ENCODE assay signal across 20 cellular contexts in the genomic region with DNA sequence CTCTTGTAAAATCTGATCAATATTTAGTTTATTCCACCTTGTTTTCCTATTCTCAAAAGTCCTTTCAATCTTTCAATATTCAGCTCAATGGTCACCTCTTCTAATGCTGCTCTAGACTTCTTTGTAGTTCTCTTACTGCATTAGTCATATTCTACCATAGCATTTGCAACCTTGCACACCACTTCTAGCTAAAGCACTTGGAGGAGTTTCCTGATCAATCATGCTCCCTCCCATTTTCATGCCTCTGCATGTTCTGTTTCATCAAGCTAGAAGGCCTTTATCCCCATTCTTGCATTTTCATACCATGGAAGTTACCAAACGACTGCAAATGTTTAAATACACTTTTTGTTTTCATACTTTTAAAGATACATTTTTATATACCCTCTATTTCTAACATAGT.
"Had no signal": no experiment of that assay in that cellular context is flagged by ENCODE, and none has a peak within 500 bp of the region (broad histone marks: within the 10 kb centered on the region; RNA-seq: fewer than 3 reads in every experiment).

No MANE protein-coding gene starts in this region.

- H3K36me3 ChIP-seq: colonic mucosa, vagina had no signal

- H3K4me3 ChIP-seq: colonic mucosa, esophagus muscularis mucosa, heart right ventricle, mucosa of descending colon, skin epidermis, testis, tibial nerve, upper lobe of right lung, vagina had no signal

- H3K27ac ChIP-seq: colonic mucosa, esophagus muscularis mucosa, heart right ventricle, skin epidermis, testis, tibial nerve, upper lobe of right lung, vagina had no signal

- H3K27me3 ChIP-seq: colonic mucosa, esophagus muscularis mucosa, heart right ventricle, testis, tibial nerve, upper lobe of right lung, vagina had no signal

- H3K9me3 ChIP-seq: colonic mucosa, esophagus muscularis mucosa, mucosa of descending colon, testis, upper lobe of right lung, vagina had no signal

- H3K9me3 Mint-ChIP-seq: neural crest cell had no signal

- DNase-seq: colonic mucosa; dermis blood vessel endothelial cell; endodermal cell; heart right ventricle; hypothalamus; mucosa of descending colon; naive thymus-derived CD8-positive, alpha-beta T cell; stimulated activated CD4-positive, alpha-beta T cell treated with anti-CD3 and anti-CD28 coated beads, Interleukin-2, amount 100 ng/mL, for 24 hours; stimulated activated CD4-positive, alpha-beta T cell treated with anti-CD3 and anti-CD28 coated beads, Interleukin-4, amount 100 ng/mL, for 4 hours; stimulated activated naive B cell treated with anti-CD40 and anti-IgM and Interleukin-4, amounts not matched to agents 10 μg/mL and 1 μg/mL and 100 μg/mL, for 72 hours; stimulated activated naive CD8-positive, alpha-beta T cell treated with anti-CD3 and anti-CD28 coated beads, Interleukin-15, amount 100 ng/mL, for 72 hours; testis; upper lobe of right lung had no signal

- H3K4me3 Mint-ChIP-seq: endodermal cell; naive thymus-derived CD8-positive, alpha-beta T cell; neural crest cell; stimulated activated naive B cell treated with anti-CD40 and anti-IgM and Interleukin-4, amounts not matched to agents 10 μg/mL and 1 μg/mL and 100 μg/mL, for 72 hours; stimulated activated naive CD8-positive, alpha-beta T cell treated with anti-CD3 and anti-CD28 coated beads, Interleukin-15, amount 100 ng/mL, for 72 hours had no signal

- H3K4me1 Mint-ChIP-seq: endodermal cell; naive thymus-derived CD8-positive, alpha-beta T cell; stimulated activated naive CD8-positive, alpha-beta T cell treated with anti-CD3 and anti-CD28 coated beads, Interleukin-15, amount 100 ng/mL, for 72 hours had no signal

- H3K27ac Mint-ChIP-seq: endodermal cell; naive thymus-derived CD8-positive, alpha-beta T cell; stimulated activated naive B cell treated with anti-CD40 and anti-IgM and Interleukin-4, amounts not matched to agents 10 μg/mL and 1 μg/mL and 100 μg/mL, for 72 hours had no signal

- ATAC-seq: heart right ventricle; left lobe of liver; mucosa of descending colon; naive thymus-derived CD8-positive, alpha-beta T cell; sciatic nerve; stimulated activated naive B cell treated with anti-CD40 and anti-IgM and Interleukin-4, amounts not matched to agents 10 μg/mL and 1 μg/mL and 100 μg/mL, for 72 hours; stimulated activated naive CD8-positive, alpha-beta T cell treated with anti-CD3 and anti-CD28 coated beads, Interleukin-15, amount 100 ng/mL, for 72 hours; upper lobe of right lung had no signal

- H3K4me1 ChIP-seq: colonic mucosa, esophagus muscularis mucosa, heart right ventricle, testis, tibial nerve, upper lobe of right lung, vagina had no signal
